ENCODE assay signal across 1 cellular context in the genomic region with DNA sequence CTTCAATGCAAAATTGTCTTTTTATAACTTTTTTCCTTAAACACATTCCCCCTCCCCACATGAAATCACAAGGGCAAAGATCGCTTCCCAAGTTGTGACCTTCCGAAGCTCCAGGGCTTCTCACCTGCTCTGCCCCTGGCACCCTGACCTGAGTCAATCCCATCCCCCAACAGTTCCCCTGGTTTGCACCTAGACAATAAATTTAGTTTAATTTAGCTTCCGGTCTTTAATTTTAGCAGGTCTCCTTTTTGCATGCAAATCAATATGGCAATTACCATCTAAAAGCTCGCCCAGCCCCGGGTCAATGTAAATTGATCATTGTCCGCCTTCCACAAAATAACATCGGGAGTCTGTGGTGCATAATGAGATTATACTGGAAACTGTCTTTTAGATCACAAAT.
TF ChIP-seq lines count a peak whose summit lies in the region.

No MANE protein-coding gene starts in this region.

TF ChIP-seq in endothelial cell of umbilical vein, 7 proteins besides CTCF, POLR2A, EP300 and RAD21:
- TF ChIP-seq GATA2 (IDR thresholded peaks at IDR 0.05; ENCODE audit: insufficient read depth, insufficient read length, low read depth, low read length) (no peak), POLR2AphosphoS5 (IDR thresholded peaks at IDR 0.05; ENCODE audit: insufficient read depth, low read depth, low read length) (no peak), JUN (IDR thresholded peaks at IDR 0.05; ENCODE audit: borderline replicate concordance, insufficient read depth, insufficient read length, low read depth) (no peak), MYC (IDR thresholded peaks at IDR 0.05; ENCODE audit: low read depth, low read length) (no peak), FOS (IDR thresholded peaks at IDR 0.05; ENCODE audit: borderline replicate concordance, insufficient read depth, low read length) (no peak), EZH2 (IDR thresholded peaks at IDR 0.05; ENCODE audit: borderline replicate concordance, low read depth, low read length, severe bottlenecking) (no peak)
- TF ChIP-seq, protein P1, sequence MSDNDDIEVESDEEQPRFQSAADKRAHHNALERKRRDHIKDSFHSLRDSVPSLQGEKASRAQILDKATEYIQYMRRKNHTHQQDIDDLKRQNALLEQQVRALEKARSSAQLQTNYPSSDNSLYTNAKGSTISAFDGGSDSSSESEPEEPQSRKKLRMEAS (IDR thresholded peaks at IDR 0.05; ENCODE audit: insufficient read depth, insufficient read length), result no peak
